Comparison of ENCODE assay signal across 21 cellular contexts in the genomic region with DNA sequence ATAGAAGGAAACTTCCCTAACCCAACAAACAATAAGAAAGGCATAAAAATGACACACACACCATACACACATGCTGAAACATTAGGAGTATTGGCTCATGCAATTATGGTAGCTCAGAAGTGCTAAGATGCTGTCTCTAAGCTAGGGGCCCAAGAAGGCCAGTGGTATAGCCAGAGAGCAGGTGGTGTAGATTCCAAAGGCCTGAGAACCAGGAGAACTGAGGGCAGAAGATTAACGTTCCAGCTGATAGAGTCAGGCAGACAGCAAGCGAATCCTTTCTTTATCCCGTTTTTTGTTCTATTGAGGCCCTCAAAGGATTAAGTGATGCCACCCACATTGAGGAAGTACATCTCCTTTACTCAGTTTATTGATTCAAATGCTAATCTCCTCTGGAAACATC.
"Had no signal": no experiment of that assay in that cellular context is flagged by ENCODE, and none has a peak within 500 bp of the region (broad histone marks: within the 10 kb centered on the region; RNA-seq: fewer than 3 reads in every experiment).

No MANE protein-coding gene starts in this region.

- H3K9me3 ChIP-seq: SJSA1 had no signal

- H3K4me3 Mint-ChIP-seq: IgD-negative memory B cell had no signal

- H3K4me3 ChIP-seq: K562, SJSA1, SK-N-MC had no signal

- ATAC-seq: K562 had no signal

- H3K27me3 ChIP-seq: SJSA1 had no signal

- H3K27ac ChIP-seq: HL-60, KMS-11, SJSA1, SK-N-MC had no signal

- H3K9me3 Mint-ChIP-seq: IgD-negative memory B cell had no signal

- DNase-seq: Kasumi-1, MM.1S, NCI-H1092 treated with DMSO at 0.1 percent for 48 hours, NCI-H1436, NCI-H187, NCI-H2029, NCI-H2081 treated with DMSO at 0.1 percent for 48 hours, NCI-H2171, NCI-H226, NCI-H446 treated with DMSO at 0.1 percent for 48 hours, NCI-H510A treated with DMSO at 0.1 percent for 48 hours, NCI-H526, Right ventricle myocardium superior, RPMI8226, SIG-M5 had no signal

- H3K27ac Mint-ChIP-seq: IgD-negative memory B cell had no signal
